8 cellular contexts compared by ENCODE assay signal in the genomic region with DNA sequence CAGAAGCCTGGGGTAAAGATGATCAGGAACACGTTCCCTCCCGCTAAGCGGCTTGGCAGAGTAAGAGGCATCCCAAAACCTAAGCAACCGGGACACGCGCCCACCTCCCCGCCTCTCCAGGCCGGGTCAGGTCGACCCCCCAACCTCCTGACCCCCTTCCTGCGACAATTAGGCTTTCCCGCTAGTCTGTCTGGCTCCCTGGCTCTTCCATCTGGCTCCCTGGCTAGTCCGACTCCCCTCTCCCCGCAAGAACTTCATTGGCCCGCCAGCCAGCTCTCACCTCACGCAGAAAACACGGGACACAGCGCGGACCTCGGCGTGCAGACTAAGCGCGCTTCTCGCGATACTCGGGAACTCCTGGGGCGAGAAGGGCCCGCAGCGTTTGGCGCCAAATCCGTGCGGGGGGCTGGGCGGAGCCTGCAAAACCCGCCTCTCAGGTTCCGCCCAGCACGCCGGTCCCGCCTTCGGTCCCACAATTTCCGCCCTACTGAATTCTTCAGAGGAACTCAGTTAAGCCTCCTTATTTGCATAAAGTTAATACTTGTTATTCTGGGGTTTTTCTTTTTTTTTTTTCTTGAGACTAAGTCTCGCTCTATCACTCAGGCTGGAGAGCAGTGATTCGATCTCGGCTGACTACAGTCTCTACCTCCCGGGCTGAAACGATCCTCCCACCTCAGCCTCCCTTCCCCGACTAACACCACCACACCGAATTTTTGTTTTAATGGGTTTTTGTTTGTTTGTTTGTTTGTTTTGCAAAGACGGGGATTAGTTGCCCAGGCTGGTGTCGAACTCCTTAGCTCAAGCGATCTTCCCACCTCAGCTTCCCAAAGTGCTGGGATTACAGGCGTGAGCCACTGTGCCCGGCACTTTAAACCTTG.
DNase-seq lines count a peak whose midpoint lies in the region; FAIRE-seq and TF ChIP-seq lines count a peak whose summit lies in the region.

Gene TIPIN (minus strand): TSS at position 327 of the 878 bp plus-strand sequence. CDS start 3,738 bp downstream, outside the sequence.

- H3K36me3 ChIP-seq in MM.1S (replicated peaks; ENCODE audit: insufficient read depth, low read length), result no peaks in the 10 kb centered on the region

- DNase-seq in HCEC 1CT, result peak; percentile 96
- DNase-seq in MM.1S, result peak; percentile 97
- peak; percentile 97 for DNase-seq in SHP77 treated with DMSO at 0.1 percent for 48 hours (lab: John Stamatoyannopoulos, UW)
- DNase-seq in activated effector memory CD4-positive, alpha-beta T cell treated with anti-CD3 and anti-CD28 coated beads, Interleukin-2, amount 50 U/mL, for 16 hours, result peak; percentile 99
- peak; percentile 92 for DNase-seq in fibroblast of the conjunctiva (ENCODE audit: low read depth)
- peak; percentile 90 for DNase-seq in nephron progenitor cell

- H3K4me1 Mint-ChIP-seq in nephron progenitor cell, result peaks cover 14% of the 10 kb centered on the region
- H3K4me1 Mint-ChIP-seq in stimulated activated naive CD8-positive, alpha-beta T cell treated with anti-CD3 and anti-CD28 coated beads, Interleukin-15, Interleukin-2, amounts not matched to agents 100 ng/mL and 50 ng/mL, for 24 hours (ENCODE audit: low read depth), result peaks cover 33% of the 10 kb centered on the region

- H3K79me2 ChIP-seq in MM.1S (ENCODE audit: low read length), result peaks cover 26% of the 10 kb centered on the region

- H4K20me1 ChIP-seq in MM.1S (ENCODE audit: insufficient read depth, low read length), result no peaks in the 10 kb centered on the region

- H3K4me3 Mint-ChIP-seq in nephron progenitor cell, result peak within 1 kb of the TSS; percentile 97
- peak within 1 kb of the TSS; percentile 90 for H3K4me3 Mint-ChIP-seq in stimulated activated naive CD8-positive, alpha-beta T cell treated with anti-CD3 and anti-CD28 coated beads, Interleukin-15, Interleukin-2, amounts not matched to agents 100 ng/mL and 50 ng/mL, for 24 hours

- peak within 1 kb of the TSS; percentile 91 for H3K9ac ChIP-seq in MM.1S (ENCODE audit: low read length)

- H3K27me3 Mint-ChIP-seq in nephron progenitor cell (ENCODE audit: low read depth, poor library complexity), result no peaks in the 10 kb centered on the region
- H3K27me3 Mint-ChIP-seq in stimulated activated naive CD8-positive, alpha-beta T cell treated with anti-CD3 and anti-CD28 coated beads, Interleukin-15, Interleukin-2, amounts not matched to agents 100 ng/mL and 50 ng/mL, for 24 hours, result no peaks in the 10 kb centered on the region

- TF ChIP-seq CTCF in MM.1S (IDR thresholded peaks at IDR 0.05; ENCODE audit: low read length) (no peak), nephron progenitor cell (IDR thresholded peaks at IDR 0.05) (no peak)

- peak within 1 kb of the TSS; percentile 86 for H2AFZ ChIP-seq in MM.1S (ENCODE audit: low read length)

- H3K4me2 ChIP-seq in MM.1S (ENCODE audit: low read depth, low read length), result peak within 1 kb of the TSS; percentile 82

- H3K9me3 Mint-ChIP-seq in nephron progenitor cell, result peaks cover 8% of the 10 kb centered on the region
- no peaks in the 10 kb centered on the region for H3K9me3 Mint-ChIP-seq in stimulated activated naive CD8-positive, alpha-beta T cell treated with anti-CD3 and anti-CD28 coated beads, Interleukin-15, Interleukin-2, amounts not matched to agents 100 ng/mL and 50 ng/mL, for 24 hours

- H3K9me3 ChIP-seq in MM.1S (replicated peaks; ENCODE audit: insufficient read depth, low read length), result no peaks in the 10 kb centered on the region

- H3K9me2 ChIP-seq in MM.1S (replicated peaks; ENCODE audit: insufficient read depth, low read length), result no peaks in the 10 kb centered on the region

- peak within 1 kb of the TSS; percentile 61; the same call in 1 of the 2 replicates for H3K27ac ChIP-seq in MM.1S (ENCODE audit: low read length)

- peak within 1 kb of the TSS; percentile 87 for H3K4me3 ChIP-seq in MM.1S (ENCODE audit: low read length)

- H3K4me1 ChIP-seq in MM.1S (ENCODE audit: low read length), result no peaks in the 10 kb centered on the region

- H3K27me3 ChIP-seq in MM.1S (replicated peaks; ENCODE audit: insufficient read depth, low read length), result no peaks in the 10 kb centered on the region

- H3K27ac Mint-ChIP-seq in nephron progenitor cell, result peak within 1 kb of the TSS; percentile 92
- H3K27ac Mint-ChIP-seq in stimulated activated naive CD8-positive, alpha-beta T cell treated with anti-CD3 and anti-CD28 coated beads, Interleukin-15, Interleukin-2, amounts not matched to agents 100 ng/mL and 50 ng/mL, for 24 hours, result peak within 1 kb of the TSS; percentile 99

- H3K36me3 Mint-ChIP-seq in nephron progenitor cell (ENCODE audit: low read depth), result peaks cover 21% of the 10 kb centered on the region
- H3K36me3 Mint-ChIP-seq in stimulated activated naive CD8-positive, alpha-beta T cell treated with anti-CD3 and anti-CD28 coated beads, Interleukin-15, Interleukin-2, amounts not matched to agents 100 ng/mL and 50 ng/mL, for 24 hours (ENCODE audit: low read depth), result peaks cover 19% of the 10 kb centered on the region

- FAIRE-seq in G401.6 (lab: Jason Lieb, UNC), result peak; percentile 93

- 0 out of 2 replicates have a peak, but pooled peaks cover 3% of the 10 kb centered on the region for H3F3A ChIP-seq in MM.1S (ENCODE audit: insufficient read depth, low read length)

Comparison
In these comparisons a context has a peak if more than half of its experiments do, and no peak if none do; other contexts are left out.
1. Peak in every context shown above with its lines: DNase-seq, H3K4me3 ChIP-seq and H3K27ac ChIP-seq.